ENCODE assay signal across 8 cellular contexts in genomic region chr5:71601222-71602026, GRCh38. TPM values are rescaled to one million over a fixed set of nuclear protein-coding genes. Genes with fewer than 3 reads are reported as not detected.
A peak's percentile ranks its signal among the peaks of the same experiment; 100 is the strongest.
DNase-seq lines count a peak whose midpoint lies in the region; ATAC-seq and TF ChIP-seq lines count a peak whose summit lies in the region.

No MANE protein-coding gene starts in this region.

- H3K4me1 ChIP-seq in A673 (ENCODE audit: insufficient read depth, low read length, poor library complexity, severe bottlenecking) = no peaks in the 10 kb centered on the region
- peaks cover 0 to 10% (median 4%) of the 10 kb centered on the region in 5 donors for H3K4me1 ChIP-seq in subcutaneous abdominal adipose tissue (ENCODE audit: control insufficient read depth in 5 of 5, insufficient read depth in 5 of 5, low read length in 5 of 5)

- intact Hi-C loops in A673 (cut with micrococcal nuclease; ENCODE audit: unreplicated experiment) = loop anchor here (2.0 kb wide), 1 partner anchor 15 kb away; no protein-coding TSS in a partner anchor

- H3K27me3 ChIP-seq in A673 (replicated peaks; ENCODE audit: insufficient read depth, low read depth, low read length, poor library complexity) (no peaks in the 10 kb centered on the region), subcutaneous abdominal adipose tissue (ENCODE audit: control insufficient read depth in 5 of 5, insufficient read depth in 4 of 5, low read length in 5 of 5) (no peaks in the 10 kb centered on the region)

- H3K27ac ChIP-seq in A673 (ENCODE audit: low read depth, low read length, poor library complexity, severe bottlenecking) = no peak overlapping the region
- H3K27ac ChIP-seq in subcutaneous abdominal adipose tissue (ENCODE audit: low read depth, low read length) = peak overlapping the region; percentile 67

- peak; percentile 81 for TF ChIP-seq CTCF in A673 (conservative IDR thresholded peaks at IDR 0.05; ENCODE audit: low read depth, low read length)
- TF ChIP-seq CTCF in epithelial cell of esophagus (IDR thresholded peaks at IDR 0.05; ENCODE audit: insufficient read depth, low read depth, low read length, missing control alignments) = peak; percentile 83
- peak; percentile 66 for TF ChIP-seq CTCF in nephron progenitor cell (IDR thresholded peaks at IDR 0.05)

- BruUV-seq in A673 (replicated peaks; lab: Mats Ljungman, UMichigan) = no TSS peak

- H3K9me3 ChIP-seq in A673 (ENCODE audit: low read depth, low read length, poor library complexity, severe bottlenecking) = no peaks in the 10 kb centered on the region
- no peaks in the 10 kb centered on the region for H3K9me3 ChIP-seq in subcutaneous abdominal adipose tissue (ENCODE audit: control insufficient read depth in 5 of 5, low read length in 5 of 5)

- no peak overlapping the region for H3K9ac ChIP-seq in subcutaneous abdominal adipose tissue (ENCODE audit: low read length in 5 of 5)

- H3K9me3 Mint-ChIP-seq in nephron progenitor cell = peaks cover 12% of the 10 kb centered on the region

- H3K27ac Mint-ChIP-seq in nephron progenitor cell = no peak overlapping the region

- H3K36me3 Mint-ChIP-seq in nephron progenitor cell (ENCODE audit: low read depth) = peaks cover 78% of the 10 kb centered on the region

- CTCF ChIA-PET in A673 (lab: Charles Lee) = interaction anchor here (0.7 to 1.3 kb wide), 5 partner anchors 14 to 168 kb away, joined by 3 read pairs; partner anchors contain the start of gene MCCC2

- DNase-seq in A673 (ENCODE audit: low spot score) (peak; percentile 86), NCI-H69 (lab: John Stamatoyannopoulos, UW) (peak; percentile 76), epithelial cell of esophagus (ENCODE audit: low read depth) (peak; percentile 97), nephron progenitor cell (peak; percentile 14)
- peak; percentile 8 to 33 (median 26) for DNase-seq in activated CD8-positive, alpha-beta memory T cell treated with anti-CD3 and anti-CD28 coated beads for 48 hours (ENCODE audit: low read depth in 2 of 3, low spot score in 2 of 3)

- H3K36me3 ChIP-seq in A673 (ENCODE audit: insufficient read depth, low read length, poor library complexity, severe bottlenecking) (peaks cover 16% of the 10 kb centered on the region), subcutaneous abdominal adipose tissue (ENCODE audit: control insufficient read depth in 5 of 5, insufficient read depth in 5 of 5, low read length in 5 of 5) (peaks cover 14 to 54% (median 44%) of the 10 kb centered on the region in 5 donors)

- no peak overlapping the region for H3K4me3 Mint-ChIP-seq in nephron progenitor cell

- H3K4me1 Mint-ChIP-seq in nephron progenitor cell = peaks cover 8% of the 10 kb centered on the region

- no peaks in the 10 kb centered on the region for H3K27me3 Mint-ChIP-seq in nephron progenitor cell (ENCODE audit: low read depth, poor library complexity)

- H3K4me3 ChIP-seq in A673 (ENCODE audit: low read depth, low read length, poor library complexity, severe bottlenecking) (no peak overlapping the region), epithelial cell of esophagus (ENCODE audit: low read length) (no peak overlapping the region), subcutaneous abdominal adipose tissue (ENCODE audit: low read depth in 1 of 5, low read length in 5 of 5) (no peak overlapping the region)

- POLR2A ChIA-PET in A673 (lab: Charles Lee; ENCODE audit: low non-redundant PET) = no interaction called here

- peak; percentile 69 for ATAC-seq in GM18499 (IDR thresholded peaks at IDR 0.05; ENCODE audit: insufficient read depth, unreplicated experiment)
- ATAC-seq in HG02938 (IDR thresholded peaks at IDR 0.05; ENCODE audit: unreplicated experiment) = peak; percentile 89

RNA-seq across cellular contexts. Expression of gene MCCC2, which starts 14.3 kb away (rescaled TPM):
- total RNA-seq in A673 (2021) = 46.7 and 54.1 TPM in 2 replicates

Comparison
In these comparisons a context has a peak if more than half of its experiments do, and no peak if none do; other contexts are left out.
1. DNase-seq: peak in every context shown above with its lines; median percentile 97 in epithelial cell of esophagus; 86 in A673; 76 in NCI-H69; 26 in activated CD8-positive, alpha-beta memory T cell treated with anti-CD3 and anti-CD28 coated beads for 48 hours; 14 in nephron progenitor cell.